8 cellular contexts compared by ENCODE assay signal in genomic region chr10:58152698-58153263, GRCh38.
DNase-seq lines count a peak whose midpoint lies in the region; ATAC-seq and TF ChIP-seq lines count a peak whose summit lies in the region.

No MANE protein-coding gene starts in this region.

- TF ChIP-seq CTCF in brain microvascular endothelial cell (IDR thresholded peaks at IDR 0.05; ENCODE audit: low read depth, low read length, missing control alignments) (peak; percentile 79), kidney epithelial cell (IDR thresholded peaks at IDR 0.05; ENCODE audit: insufficient read depth, low read length, poor library complexity, severe bottlenecking) (peak; percentile 55)

- no peaks in the 10 kb centered on the region for H3K36me3 ChIP-seq in brain microvascular endothelial cell (replicated peaks)
- no peaks in the 10 kb centered on the region for H3K36me3 ChIP-seq in kidney epithelial cell (ENCODE audit: control insufficient read depth, insufficient read depth, low read length)

- H3K27me3 ChIP-seq in brain microvascular endothelial cell (replicated peaks) (no peaks in the 10 kb centered on the region), kidney epithelial cell (ENCODE audit: control insufficient read depth, insufficient read depth, low read length) (peaks cover 3% of the 10 kb centered on the region)

- peak; percentile 80 for DNase-seq in Ammon's horn (ENCODE audit: low spot score)
- peak; percentile 39 for DNase-seq in Jurkat, Clone E6-1 (ENCODE audit: low read depth, low spot score)
- peak; percentile 71 for DNase-seq in SK-N-DZ (ENCODE audit: low spot score)
- peak; percentile 71 for DNase-seq in brain microvascular endothelial cell
- DNase-seq in kidney epithelial cell (ENCODE audit: low read depth), result no peak
- peak; percentile 2 to 10 for DNase-seq in stimulated activated CD8-positive, alpha-beta memory T cell treated with anti-CD3 and anti-CD28 coated beads, Interleukin-2, amount 100 ng/mL, for 48 hours (ENCODE audit: low read depth in 2 of 2)

- no peak overlapping the region for H3K27ac ChIP-seq in brain microvascular endothelial cell

- H3K4me3 ChIP-seq in Jurkat, Clone E6-1 (ENCODE audit: low read length), result no peak overlapping the region
- H3K4me3 ChIP-seq in brain microvascular endothelial cell (ENCODE audit: low read depth, low read length) (no peak overlapping the region), kidney epithelial cell (ENCODE audit: low read depth, low read length) (no peak overlapping the region)

- ATAC-seq in GM18508 (IDR thresholded peaks at IDR 0.05; ENCODE audit: insufficient read depth, unreplicated experiment) (peak; percentile 49), HG02678 (IDR thresholded peaks at IDR 0.05; ENCODE audit: unreplicated experiment) (no peak)

- in situ Hi-C loops in brain microvascular endothelial cell (cut with HindIII; ENCODE audit: low pct_ligation_motif_present, low sequenced_read_pairs), result no loop called here
